ENCODE assay signal across 37 cellular contexts in genomic region chr20:54073288-54073687, GRCh38. TPM values are rescaled to one million over a fixed set of nuclear protein-coding genes. Genes with fewer than 3 reads are reported as not detected.
"Had no signal": no experiment of that assay in that cellular context is flagged by ENCODE, and none has a peak within 500 bp of the region (broad histone marks: within the 10 kb centered on the region; RNA-seq: fewer than 3 reads in every experiment).

No MANE protein-coding gene starts in this region.

- H3K9me3 ChIP-seq: adrenal gland, ascending aorta, body of pancreas, breast epithelium had no signal

- H3K36me3 ChIP-seq: adrenal gland, ascending aorta, brain microvascular endothelial cell, breast epithelium, cardiac muscle cell had no signal

- H3K27ac ChIP-seq: adrenal gland, ascending aorta, body of pancreas, brain microvascular endothelial cell, breast epithelium, cardiac muscle cell had no signal

- H3K4me3 ChIP-seq: adrenal gland, ascending aorta, body of pancreas, breast epithelium, cardiac muscle cell had no signal

- DNase-seq: activated effector memory CD4-positive, alpha-beta T cell treated with anti-CD3 and anti-CD28 coated beads, Interleukin-2, amount 50 U/mL, for 16 hours; activated effector memory CD4-positive, alpha-beta T cell treated with Interleukin-2 at 50 U/mL for 16 hours; activated gamma-delta T cell; activated gamma-delta T cell treated with Interleukin-2 at 50 U/mL for 16 hours; activated naive CD4-positive, alpha-beta T cell; activated naive CD4-positive, alpha-beta T cell treated with anti-CD3 and anti-CD28 coated beads for 36 hours; activated naive CD4-positive, alpha-beta T cell treated with anti-CD3 and anti-CD28 coated beads, Interleukin-2, amount 10 ng/mL, durations not matched to agents 7 days and 5 days; activated naive CD4-positive, alpha-beta T cell treated with anti-CD3 and anti-CD28 coated beads, Interleukin-2, amount 50 U/mL, for 16 hours; activated naive CD8-positive, alpha-beta T cell treated with anti-CD3 and anti-CD28 coated beads for 36 hours; activated naive CD8-positive, alpha-beta T cell treated with anti-CD3 and anti-CD28 coated beads, Interleukin-2, amount 10 ng/mL, durations not matched to agents 7 days and 5 days; activated naive CD8-positive, alpha-beta T cell treated with anti-CD3 and anti-CD28 coated beads, Interleukin-2, amount 50 U/mL, for 24 hours; activated T-cell treated with anti-CD3 and anti-CD28 coated beads, Interleukin-2, amount 50 U/mL, for 1 hour; activated T-cell treated with anti-CD3 and anti-CD28 coated beads, Interleukin-2, amount 50 U/mL, for 24 hours; activated T-cell treated with anti-CD3 and anti-CD28 coated beads, Interleukin-2, amount 50 U/mL, for 4 hours; activated T-cell treated with anti-CD3 and anti-CD28 coated beads, Interleukin-2, amount 50 U/mL, for 48 hours; activated T-cell treated with anti-CD3 and anti-CD28 coated beads, Interleukin-2, amount 50 U/mL, for 72 hours; adrenal gland; amniotic stem cell; amygdala; anterior cingulate cortex; aorta; body of pancreas; brain microvascular endothelial cell; caudate nucleus; central memory CD4-positive, alpha-beta T cell; cerebellar nuclear complex had no signal

- H3K4me1 ChIP-seq: adrenal gland, ascending aorta, breast epithelium had no signal

- FAIRE-seq: astrocyte, bronchial epithelial cell had no signal

- ATAC-seq: activated naive CD4-positive, alpha-beta T cell treated with anti-CD3 and anti-CD28 coated beads, Interleukin-2, amount 50 U/mL, for 72 hours; activated naive CD8-positive, alpha-beta T cell treated with anti-CD3 and anti-CD28 coated beads, Interleukin-2, amount 50 U/mL, for 24 hours; activated T-cell treated with anti-CD3 and anti-CD28 coated beads, Interleukin-2, amount 50 U/mL, for 4 hours; activated T-cell treated with anti-CD3 and anti-CD28 coated beads, Interleukin-2, amount 50 U/mL, for 72 hours; activated T-helper 17 cell treated with anti-CD3 and anti-CD28 coated beads, Interleukin-2, amount 50 U/mL, for 72 hours; body of pancreas had no signal

- H3K27me3 ChIP-seq: adrenal gland, ascending aorta, body of pancreas, brain microvascular endothelial cell, breast epithelium, cardiac muscle cell had no signal

RNA-seq across cellular contexts. Expression of gene BCAS1, which starts 2.9 kb away (rescaled TPM):
- total RNA-seq: activated naive CD4-positive, alpha-beta T cell treated with anti-CD3 and anti-CD28 coated beads, Interleukin-2, amount 50 U/mL, for 72 hours; activated T-cell treated with anti-CD3 and anti-CD28 coated beads, Interleukin-2, amount 50 U/mL, for 72 hours; activated T-helper 1 cell treated with anti-CD3 and anti-CD28 coated beads, Interleukin-12 subunit alpha, Interleukin-12 subunit beta, Interleukin-2, Interleukin-4 antibody, amounts not matched to agents 30 ng/mL and 10 ng/mL and 1 ng/mL, durations not matched to agents 14 hours and 24 hours and 36 hours; activated T-helper 2 cell treated with anti-CD3 and anti-CD28 coated beads, Interferon-gamma antibody, Interleukin-2, Interleukin-4, amounts not matched to agents 10 μg/mL and 5 μg/mL and 100 μg/mL, durations not matched to agents 14 hours and 24 hours and 36 hours; ascending aorta; astrocyte; bronchial epithelial cell; cardiac muscle cell; cardiac septum; chondrocyte had no signal
- polyA plus RNA-seq: cardiac muscle cell had no signal
